26 cellular contexts compared by ENCODE assay signal in genomic region chrX:64758047-64758446, GRCh38.
"Had no signal": no experiment of that assay in that cellular context is flagged by ENCODE, and none has a peak within 500 bp of the region (broad histone marks: within the 10 kb centered on the region; RNA-seq: fewer than 3 reads in every experiment).

No MANE protein-coding gene starts in this region.

- DNase-seq: colonic mucosa; cortex of kidney; dermis blood vessel endothelial cell; dorsolateral prefrontal cortex; effector CD4-positive, alpha-beta T cell; effector CD8-positive, alpha-beta T cell; effector memory CD4-positive, alpha-beta T cell; effector memory CD8-positive, alpha-beta T cell; endodermal cell; erythroblast; esophagus squamous epithelium; foreskin fibroblast; foreskin keratinocyte; foreskin melanocyte; gastrocnemius medialis; glutamatergic neuron; head of caudate nucleus; heart left ventricle had no signal

- H3K27ac ChIP-seq: colonic mucosa, coronary artery, dorsolateral prefrontal cortex, epithelial cell of prostate, esophagus muscularis mucosa, esophagus squamous epithelium, foreskin keratinocyte, gastrocnemius medialis, gastroesophageal sphincter, heart left ventricle had no signal

- H3K27me3 ChIP-seq: colonic mucosa, esophagus muscularis mucosa, esophagus squamous epithelium, foreskin keratinocyte, gastroesophageal sphincter, heart left ventricle had no signal

- H3K4me3 ChIP-seq: colonic mucosa, coronary artery, dorsolateral prefrontal cortex, esophagus muscularis mucosa, esophagus squamous epithelium, gastrocnemius medialis, gastroesophageal sphincter, heart left ventricle had no signal

- H3K36me3 ChIP-seq: colonic mucosa, esophagus muscularis mucosa, esophagus squamous epithelium, gastrocnemius medialis, gastroesophageal sphincter, heart left ventricle had no signal

- H3K4me1 ChIP-seq: colonic mucosa, esophagus muscularis mucosa, esophagus squamous epithelium, foreskin keratinocyte, gastrocnemius medialis, gastroesophageal sphincter, heart left ventricle had no signal

- H3K9me3 ChIP-seq: colonic mucosa, esophagus muscularis mucosa, gastrocnemius medialis, gastroesophageal sphincter, heart left ventricle had no signal

- ATAC-seq: effector memory CD8-positive, alpha-beta T cell; esophagus mucosa; foreskin keratinocyte; gastrocnemius medialis; gastroesophageal sphincter; heart left ventricle had no signal

- FAIRE-seq: endometrium, endothelial cell of umbilical vein, frontal cortex had no signal
